1 cellular context compared by ENCODE assay signal in genomic region chr2:134411279-134411827, GRCh38.
TF ChIP-seq lines count a peak whose summit lies in the region.

No MANE protein-coding gene starts in this region.

TF ChIP-seq in HepG2, 621 proteins besides CTCF, POLR2A, EP300 and RAD21 (continued from another document and continues in another):
- TF ChIP-seq, protein P1, sequence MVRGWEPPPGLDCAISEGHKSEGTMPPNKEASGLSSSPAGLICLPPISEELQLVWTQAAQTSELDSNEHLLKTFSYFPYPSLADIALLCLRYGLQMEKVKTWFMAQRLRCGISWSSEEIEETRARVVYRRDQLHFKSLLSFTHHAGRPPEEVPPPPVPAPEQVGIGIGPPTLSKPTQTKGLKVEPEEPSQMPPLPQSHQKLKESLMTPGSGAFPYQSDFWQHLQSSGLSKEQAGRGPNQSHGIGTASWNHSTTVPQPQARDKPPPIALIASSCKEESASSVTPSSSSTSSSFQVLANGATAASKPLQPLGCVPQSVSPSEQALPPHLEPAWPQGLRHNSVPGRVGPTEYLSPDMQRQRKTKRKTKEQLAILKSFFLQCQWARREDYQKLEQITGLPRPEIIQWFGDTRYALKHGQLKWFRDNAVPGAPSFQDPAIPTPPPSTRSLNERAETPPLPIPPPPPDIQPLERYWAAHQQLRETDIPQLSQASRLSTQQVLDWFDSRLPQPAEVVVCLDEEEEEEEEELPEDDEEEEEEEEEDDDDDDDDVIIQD (CRISPR knock-in tag; IDR thresholded peaks at IDR 0.05; ENCODE audit: low read depth): no peak
- TF ChIP-seq ZNF414 (CRISPR knock-in tag; IDR thresholded peaks at IDR 0.05): no peak
- no peak for TF ChIP-seq HHEX (CRISPR knock-in tag; IDR thresholded peaks at IDR 0.05)
- no peak; the same call in 1 of the 2 replicates for TF ChIP-seq GATAD1 (CRISPR knock-in tag; IDR thresholded peaks at IDR 0.05)
- TF ChIP-seq, protein P2, sequence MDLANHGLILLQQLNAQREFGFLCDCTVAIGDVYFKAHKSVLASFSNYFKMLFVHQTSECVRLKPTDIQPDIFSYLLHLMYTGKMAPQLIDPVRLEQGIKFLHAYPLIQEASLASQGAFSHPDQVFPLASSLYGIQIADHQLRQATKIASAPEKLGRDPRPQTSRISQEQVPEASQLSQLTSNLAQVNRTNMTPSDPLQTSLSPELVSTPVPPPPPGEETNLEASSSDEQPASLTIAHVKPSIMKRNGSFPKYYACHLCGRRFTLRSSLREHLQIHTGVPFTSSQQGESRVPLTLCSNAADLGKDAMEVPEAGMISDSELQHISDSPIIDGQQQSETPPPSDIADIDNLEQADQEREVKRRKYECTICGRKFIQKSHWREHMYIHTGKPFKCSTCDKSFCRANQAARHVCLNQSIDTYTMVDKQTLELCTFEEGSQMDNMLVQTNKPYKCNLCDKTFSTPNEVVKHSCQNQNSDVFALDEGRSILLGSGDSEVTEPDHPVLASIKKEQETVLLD (CRISPR knock-in tag; IDR thresholded peaks at IDR 0.05; ENCODE audit: low read depth): no peak
- no peak for TF ChIP-seq HBP1 (CRISPR knock-in tag; IDR thresholded peaks at IDR 0.05; ENCODE audit: low read depth)
- no peak for TF ChIP-seq ZNF766 (CRISPR knock-in tag; IDR thresholded peaks at IDR 0.05; ENCODE audit: borderline replicate concordance)
- no peak for TF ChIP-seq ZNF101 (CRISPR knock-in tag; IDR thresholded peaks at IDR 0.05; ENCODE audit: borderline replicate concordance, low read depth)
- 0 out of 2 replicates have a peak, but pooled peaks have one; percentile 42 for TF ChIP-seq ZNF326 (CRISPR knock-in tag; IDR thresholded peaks at IDR 0.05; ENCODE audit: borderline replicate concordance)
- TF ChIP-seq YEATS4 (CRISPR knock-in tag; IDR thresholded peaks at IDR 0.05; ENCODE audit: borderline replicate concordance): no peak
- no peak for TF ChIP-seq ZBTB1 (CRISPR knock-in tag; IDR thresholded peaks at IDR 0.05; ENCODE audit: borderline replicate concordance)
- TF ChIP-seq SMAD1 (CRISPR knock-in tag; IDR thresholded peaks at IDR 0.05; ENCODE audit: borderline replicate concordance, low read depth): no peak
- TF ChIP-seq, protein P3, sequence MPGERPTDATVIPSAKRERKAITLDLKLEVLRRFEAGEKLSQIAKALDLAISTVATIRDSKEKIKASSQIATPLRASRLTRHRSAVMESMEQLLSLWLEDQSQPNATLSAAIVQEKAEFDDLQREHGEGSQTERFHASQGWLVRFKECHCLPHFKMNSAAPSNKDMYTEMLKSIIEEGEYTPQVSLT (CRISPR knock-in tag; IDR thresholded peaks at IDR 0.05; ENCODE audit: borderline replicate concordance, low read depth): no peak
- TF ChIP-seq ZNF207 (IDR thresholded peaks at IDR 0.05; ENCODE audit: borderline replicate concordance): no peak
- TF ChIP-seq ISX (CRISPR knock-in tag; conservative IDR thresholded peaks at IDR 0.05): no peak
- no peak for TF ChIP-seq MAFG (CRISPR knock-in tag; IDR thresholded peaks at IDR 0.05)
- TF ChIP-seq HES4 (CRISPR knock-in tag; IDR thresholded peaks at IDR 0.05; ENCODE audit: borderline replicate concordance): no peak
- peak; percentile 27; the same call in 1 of the 2 replicates for TF ChIP-seq ATF5 (CRISPR knock-in tag; IDR thresholded peaks at IDR 0.05; ENCODE audit: low read depth)
- TF ChIP-seq ZNF543 (CRISPR knock-in tag; IDR thresholded peaks at IDR 0.05): no peak
- TF ChIP-seq NR1H2 (CRISPR knock-in tag; IDR thresholded peaks at IDR 0.05; ENCODE audit: borderline replicate concordance, low read depth): 0 out of 2 replicates have a peak, but pooled peaks have one; percentile 21
- TF ChIP-seq ZSCAN29 (CRISPR knock-in tag; conservative IDR thresholded peaks at IDR 0.05): no peak
- TF ChIP-seq ZNF549 (CRISPR knock-in tag; IDR thresholded peaks at IDR 0.05): no peak
- no peak for TF ChIP-seq ZNF24 (IDR thresholded peaks at IDR 0.05)
- TF ChIP-seq, protein P4, sequence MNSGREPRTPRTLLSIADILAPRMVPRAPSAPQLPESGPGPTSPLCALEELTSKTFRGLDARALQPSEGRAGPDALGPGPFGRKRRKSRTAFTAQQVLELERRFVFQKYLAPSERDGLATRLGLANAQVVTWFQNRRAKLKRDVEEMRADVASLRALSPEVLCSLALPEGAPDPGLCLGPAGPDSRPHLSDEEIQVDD (CRISPR knock-in tag; IDR thresholded peaks at IDR 0.05; ENCODE audit: borderline replicate concordance): no peak
- no peak for TF ChIP-seq SMC3 (IDR thresholded peaks at IDR 0.05; ENCODE audit: low read length)
- no peak for TF ChIP-seq ZNF749 (CRISPR knock-in tag; IDR thresholded peaks at IDR 0.05; ENCODE audit: borderline replicate concordance)
- no peak for TF ChIP-seq ZFP82 (CRISPR knock-in tag; IDR thresholded peaks at IDR 0.05; ENCODE audit: borderline replicate concordance)
- 0 out of 2 replicates have a peak, but pooled peaks have one; percentile 62 for TF ChIP-seq CC2D1A (CRISPR knock-in tag; IDR thresholded peaks at IDR 0.05)
- no peak for TF ChIP-seq ZNF773 (CRISPR knock-in tag; IDR thresholded peaks at IDR 0.05; ENCODE audit: borderline replicate concordance)
- no peak for TF ChIP-seq ZNF574 (CRISPR knock-in tag; IDR thresholded peaks at IDR 0.05)
- no peak for TF ChIP-seq ZNF382 (CRISPR knock-in tag; IDR thresholded peaks at IDR 0.05; ENCODE audit: borderline replicate concordance)
- TF ChIP-seq ZNF180 (CRISPR knock-in tag; IDR thresholded peaks at IDR 0.05; ENCODE audit: borderline replicate concordance, low read depth): no peak
- no peak for TF ChIP-seq NFYC (CRISPR knock-in tag; IDR thresholded peaks at IDR 0.05)
- TF ChIP-seq, protein P5, sequence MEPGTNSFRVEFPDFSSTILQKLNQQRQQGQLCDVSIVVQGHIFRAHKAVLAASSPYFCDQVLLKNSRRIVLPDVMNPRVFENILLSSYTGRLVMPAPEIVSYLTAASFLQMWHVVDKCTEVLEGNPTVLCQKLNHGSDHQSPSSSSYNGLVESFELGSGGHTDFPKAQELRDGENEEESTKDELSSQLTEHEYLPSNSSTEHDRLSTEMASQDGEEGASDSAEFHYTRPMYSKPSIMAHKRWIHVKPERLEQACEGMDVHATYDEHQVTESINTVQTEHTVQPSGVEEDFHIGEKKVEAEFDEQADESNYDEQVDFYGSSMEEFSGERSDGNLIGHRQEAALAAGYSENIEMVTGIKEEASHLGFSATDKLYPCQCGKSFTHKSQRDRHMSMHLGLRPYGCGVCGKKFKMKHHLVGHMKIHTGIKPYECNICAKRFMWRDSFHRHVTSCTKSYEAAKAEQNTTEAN (CRISPR knock-in tag; conservative IDR thresholded peaks at IDR 0.05): no peak
- no peak for TF ChIP-seq ZNF839 (CRISPR knock-in tag; IDR thresholded peaks at IDR 0.05; ENCODE audit: borderline replicate concordance)
- TF ChIP-seq KMT2B (CRISPR knock-in tag; IDR thresholded peaks at IDR 0.05): no peak
- 0 out of 2 replicates have a peak, but pooled peaks have one; percentile 37 for TF ChIP-seq ZBTB42 (CRISPR knock-in tag; IDR thresholded peaks at IDR 0.05)
- TF ChIP-seq ZNF44 (CRISPR knock-in tag; IDR thresholded peaks at IDR 0.05): no peak
- TF ChIP-seq, protein P6, sequence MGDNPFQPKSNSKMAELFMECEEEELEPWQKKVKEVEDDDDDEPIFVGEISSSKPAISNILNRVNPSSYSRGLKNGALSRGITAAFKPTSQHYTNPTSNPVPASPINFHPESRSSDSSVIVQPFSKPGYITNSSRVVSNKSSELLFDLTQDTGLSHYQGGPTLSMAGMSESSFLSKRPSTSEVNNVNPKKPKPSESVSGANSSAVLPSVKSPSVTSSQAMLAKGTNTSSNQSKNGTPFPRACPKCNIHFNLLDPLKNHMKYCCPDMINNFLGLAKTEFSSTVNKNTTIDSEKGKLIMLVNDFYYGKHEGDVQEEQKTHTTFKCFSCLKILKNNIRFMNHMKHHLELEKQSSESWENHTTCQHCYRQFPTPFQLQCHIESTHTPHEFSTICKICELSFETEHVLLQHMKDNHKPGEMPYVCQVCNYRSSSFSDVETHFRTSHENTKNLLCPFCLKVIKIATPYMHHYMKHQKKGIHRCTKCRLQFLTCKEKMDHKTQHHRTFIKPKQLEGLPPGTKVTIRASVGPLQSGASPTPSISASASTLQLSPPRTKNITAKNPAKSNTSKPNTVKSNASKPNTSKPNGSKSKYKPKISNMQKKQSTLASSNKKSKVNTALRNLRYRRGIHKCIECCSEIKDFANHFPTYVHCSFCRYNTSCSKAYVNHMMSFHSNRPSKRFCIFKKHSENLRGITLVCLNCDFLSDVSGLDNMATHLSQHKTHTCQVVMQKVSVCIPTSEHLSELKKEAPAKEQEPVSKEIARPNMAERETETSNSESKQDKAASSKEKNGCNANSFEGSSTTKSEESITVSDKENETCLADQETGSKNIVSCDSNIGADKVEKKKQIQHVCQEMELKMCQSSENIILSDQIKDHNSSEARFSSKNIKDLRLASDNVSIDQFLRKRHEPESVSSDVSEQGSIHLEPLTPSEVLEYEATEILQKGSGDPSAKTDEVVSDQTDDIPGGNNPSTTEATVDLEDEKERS (CRISPR knock-in tag; IDR thresholded peaks at IDR 0.05): no peak
- TF ChIP-seq ZNF446 (CRISPR knock-in tag; IDR thresholded peaks at IDR 0.05): no peak
- TF ChIP-seq SNAPC5 (CRISPR knock-in tag; IDR thresholded peaks at IDR 0.05; ENCODE audit: borderline replicate concordance): 0 out of 2 replicates have a peak, but pooled peaks have one; percentile 51
- TF ChIP-seq GFI1 (CRISPR knock-in tag; IDR thresholded peaks at IDR 0.05; ENCODE audit: borderline replicate concordance): no peak
- TF ChIP-seq, protein P7, sequence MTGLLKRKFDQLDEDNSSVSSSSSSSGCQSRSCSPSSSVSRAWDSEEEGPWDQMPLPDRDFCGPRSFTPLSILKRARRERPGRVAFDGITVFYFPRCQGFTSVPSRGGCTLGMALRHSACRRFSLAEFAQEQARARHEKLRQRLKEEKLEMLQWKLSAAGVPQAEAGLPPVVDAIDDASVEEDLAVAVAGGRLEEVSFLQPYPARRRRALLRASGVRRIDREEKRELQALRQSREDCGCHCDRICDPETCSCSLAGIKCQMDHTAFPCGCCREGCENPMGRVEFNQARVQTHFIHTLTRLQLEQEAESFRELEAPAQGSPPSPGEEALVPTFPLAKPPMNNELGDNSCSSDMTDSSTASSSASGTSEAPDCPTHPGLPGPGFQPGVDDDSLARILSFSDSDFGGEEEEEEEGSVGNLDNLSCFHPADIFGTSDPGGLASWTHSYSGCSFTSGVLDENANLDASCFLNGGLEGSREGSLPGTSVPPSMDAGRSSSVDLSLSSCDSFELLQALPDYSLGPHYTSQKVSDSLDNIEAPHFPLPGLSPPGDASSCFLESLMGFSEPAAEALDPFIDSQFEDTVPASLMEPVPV (CRISPR knock-in tag; IDR thresholded peaks at IDR 0.05): 0 out of 2 replicates have a peak, but pooled peaks have one; percentile 74
- TF ChIP-seq ZNF513 (CRISPR knock-in tag; conservative IDR thresholded peaks at IDR 0.05): no peak
